ENCODE assay signal across 12 cellular contexts in genomic region chr5:89315194-89315593, GRCh38.
A peak's percentile ranks its signal among the peaks of the same experiment; 100 is the strongest.
DNase-seq lines count a peak whose midpoint lies in the region; ATAC-seq and TF ChIP-seq lines count a peak whose summit lies in the region.
"Had no signal": no experiment of that assay in that cellular context is flagged by ENCODE, and none has a peak within 500 bp of the region (broad histone marks: within the 10 kb centered on the region; RNA-seq: fewer than 3 reads in every experiment).

No MANE protein-coding gene starts in this region.

- H3K36me3 Mint-ChIP-seq in stimulated activated naive CD8-positive, alpha-beta T cell treated with anti-CD3 and anti-CD28 coated beads, Interleukin-15, Interleukin-2, amounts not matched to agents 100 ng/mL and 50 ng/mL, for 24 hours (ENCODE audit: low read depth), result no peaks in the 10 kb centered on the region
- H3K36me3 Mint-ChIP-seq in activated CD4-positive, alpha-beta memory T cell treated with anti-CD3 and anti-CD28 coated beads, Interleukin-2, amount 10 ng/mL, durations not matched to agents 7 days and 5 days (ENCODE audit: low read depth), result no peaks in the 10 kb centered on the region
- H3K36me3 Mint-ChIP-seq: activated naive CD8-positive, alpha-beta T cell had no signal

- TF ChIP-seq CTCF in body of pancreas (IDR thresholded peaks at IDR 0.05), result no peak

- 21 to 38% methylated on average over 6 of the region's 6 CpGs for WGBS in body of pancreas, 2 donors

- H3K4me1 Mint-ChIP-seq in stimulated activated naive CD8-positive, alpha-beta T cell treated with anti-CD3 and anti-CD28 coated beads, Interleukin-15, Interleukin-2, amounts not matched to agents 100 ng/mL and 50 ng/mL, for 24 hours (ENCODE audit: low read depth), result peaks cover 35% of the 10 kb centered on the region
- peaks cover 1% of the 10 kb centered on the region for H3K4me1 Mint-ChIP-seq in activated CD4-positive, alpha-beta memory T cell treated with anti-CD3 and anti-CD28 coated beads, Interleukin-2, amount 10 ng/mL, durations not matched to agents 7 days and 5 days

- H3K4me3 ChIP-seq in body of pancreas, result no peak overlapping the region
- H3K4me3 ChIP-seq in muscle layer of duodenum (ENCODE audit: low read depth in 1 of 2, low read length in 2 of 2), result no peak overlapping the region
- H3K4me3 ChIP-seq: SJSA1 had no signal

- H3K4me3 Mint-ChIP-seq in stimulated activated naive CD8-positive, alpha-beta T cell treated with anti-CD3 and anti-CD28 coated beads, Interleukin-15, Interleukin-2, amounts not matched to agents 100 ng/mL and 50 ng/mL, for 24 hours, result no peak overlapping the region
- no peak overlapping the region for H3K4me3 Mint-ChIP-seq in activated CD4-positive, alpha-beta memory T cell treated with anti-CD3 and anti-CD28 coated beads, Interleukin-2, amount 10 ng/mL, durations not matched to agents 7 days and 5 days
- H3K4me3 Mint-ChIP-seq: activated CD4-positive, alpha-beta T cell treated with anti-CD3 and anti-CD28 coated beads, Interleukin-2, amount 10 ng/mL, durations not matched to agents 7 days and 5 days; activated naive CD8-positive, alpha-beta T cell had no signal

- POLR2A ChIA-PET in activated CD4-positive, alpha-beta memory T cell treated with anti-CD3 and anti-CD28 coated beads, Interleukin-2, amount 10 ng/mL, durations not matched to agents 7 days and 5 days (lab: Charles Lee), result no interaction called here

- TF ChIP-seq POLR2A in body of pancreas (IDR thresholded peaks at IDR 0.05), result no peak

- no peak for ATAC-seq in stimulated activated naive CD8-positive, alpha-beta T cell treated with anti-CD3 and anti-CD28 coated beads, Interleukin-15, Interleukin-2, amounts not matched to agents 100 U/mL and 50 U/mL, for 24 hours
- ATAC-seq in body of pancreas (no peak), HG03280 (IDR thresholded peaks at IDR 0.05; ENCODE audit: unreplicated experiment) (no peak)

- CTCF ChIA-PET in activated CD4-positive, alpha-beta memory T cell treated with anti-CD3 and anti-CD28 coated beads, Interleukin-2, amount 10 ng/mL, durations not matched to agents 7 days and 5 days (lab: Charles Lee), result interaction anchor here (0.7 kb wide), 1 partner anchor 24 kb away, joined by 3 read pairs; no protein-coding TSS in a partner anchor

- H3K4me1 ChIP-seq in body of pancreas, result peaks cover 8% of the 10 kb centered on the region
- H3K4me1 ChIP-seq in muscle layer of duodenum (ENCODE audit: control insufficient read depth in 1 of 2, insufficient read depth in 2 of 2, low read length in 2 of 2), result no peaks in the 10 kb centered on the region

- H3K27me3 Mint-ChIP-seq in stimulated activated naive CD8-positive, alpha-beta T cell treated with anti-CD3 and anti-CD28 coated beads, Interleukin-15, Interleukin-2, amounts not matched to agents 100 ng/mL and 50 ng/mL, for 24 hours, result no peaks in the 10 kb centered on the region
- no peaks in the 10 kb centered on the region for H3K27me3 Mint-ChIP-seq in activated CD4-positive, alpha-beta memory T cell treated with anti-CD3 and anti-CD28 coated beads, Interleukin-2, amount 10 ng/mL, durations not matched to agents 7 days and 5 days
- H3K27me3 Mint-ChIP-seq: activated CD4-positive, alpha-beta T cell treated with anti-CD3 and anti-CD28 coated beads, Interleukin-2, amount 10 ng/mL, durations not matched to agents 7 days and 5 days; activated naive CD8-positive, alpha-beta T cell had no signal

- H3K27me3 ChIP-seq in body of pancreas (no peaks in the 10 kb centered on the region), muscle layer of duodenum (ENCODE audit: low read depth, low read length) (no peaks in the 10 kb centered on the region)
- H3K27me3 ChIP-seq: SJSA1 had no signal

- H3K9me3 ChIP-seq in body of pancreas, result no peaks in the 10 kb centered on the region
- H3K9me3 ChIP-seq in muscle layer of duodenum (ENCODE audit: control insufficient read depth in 1 of 2, low read length in 2 of 2), result no peaks in the 10 kb centered on the region
- H3K9me3 ChIP-seq: SJSA1 had no signal

- H3K27ac ChIP-seq in body of pancreas, result no peak overlapping the region
- peak overlapping the region; percentile 36 for H3K27ac ChIP-seq in muscle layer of duodenum (ENCODE audit: low read length)
- H3K27ac ChIP-seq: SJSA1 had no signal

- DNase-seq in stimulated activated naive CD8-positive, alpha-beta T cell treated with anti-CD3 and anti-CD28 coated beads, Interleukin-15, Interleukin-2, amounts not matched to agents 100 U/mL and 50 U/mL, for 24 hours, result no peak
- peak; percentile 17 to 58 (median 38) for DNase-seq in body of pancreas
- DNase-seq in activated CD4-positive, alpha-beta memory T cell treated with anti-CD3 and anti-CD28 coated beads, Interleukin-2, amount 10 ng/mL, durations not matched to agents 7 days and 5 days, result no peak
- no peak for DNase-seq in OCI-M2 (lab: John Stamatoyannopoulos, UW; ENCODE audit: unreplicated experiment)
- DNase-seq in iPS-NIHi11 (ENCODE audit: low spot score), result no peak
- DNase-seq: activated CD4-positive, alpha-beta T cell treated with anti-CD3 and anti-CD28 coated beads, Interleukin-2, amount 10 ng/mL, durations not matched to agents 7 days and 5 days; NCI-H1436 had no signal

- intact Hi-C loops in body of pancreas (cut with DNase I), result no loop called here

- H3K27ac Mint-ChIP-seq in stimulated activated naive CD8-positive, alpha-beta T cell treated with anti-CD3 and anti-CD28 coated beads, Interleukin-15, Interleukin-2, amounts not matched to agents 100 ng/mL and 50 ng/mL, for 24 hours, result peak overlapping the region; percentile 72
- no peak overlapping the region for H3K27ac Mint-ChIP-seq in activated CD4-positive, alpha-beta memory T cell treated with anti-CD3 and anti-CD28 coated beads, Interleukin-2, amount 10 ng/mL, durations not matched to agents 7 days and 5 days
- H3K27ac Mint-ChIP-seq: activated CD4-positive, alpha-beta T cell treated with anti-CD3 and anti-CD28 coated beads, Interleukin-2, amount 10 ng/mL, durations not matched to agents 7 days and 5 days had no signal

- H3K36me3 ChIP-seq in body of pancreas (replicated peaks in 1 of 2; ENCODE audit: insufficient read depth in 1 of 2, low read depth in 2 of 2) (no peaks in the 10 kb centered on the region), muscle layer of duodenum (ENCODE audit: control insufficient read depth in 1 of 2, insufficient read depth in 2 of 2, low read length in 2 of 2) (no peaks in the 10 kb centered on the region)
- H3K36me3 ChIP-seq: SJSA1 had no signal

- H3K9me3 Mint-ChIP-seq in stimulated activated naive CD8-positive, alpha-beta T cell treated with anti-CD3 and anti-CD28 coated beads, Interleukin-15, Interleukin-2, amounts not matched to agents 100 ng/mL and 50 ng/mL, for 24 hours, result peaks cover 4% of the 10 kb centered on the region
- H3K9me3 Mint-ChIP-seq in activated CD4-positive, alpha-beta memory T cell treated with anti-CD3 and anti-CD28 coated beads, Interleukin-2, amount 10 ng/mL, durations not matched to agents 7 days and 5 days, result peaks cover 2% of the 10 kb centered on the region

Comparison
In these comparisons a context has a peak if more than half of its experiments do, and no peak if none do; other contexts are left out.
1. DNase-seq: peak in body of pancreas (4 of 4); none in stimulated activated naive CD8-positive, alpha-beta T cell treated with anti-CD3 and anti-CD28 coated beads, Interleukin-15, Interleukin-2, amounts not matched to agents 100 U/mL and 50 U/mL, for 24 hours (single experiment), activated CD4-positive, alpha-beta memory T cell treated with anti-CD3 and anti-CD28 coated beads, Interleukin-2, amount 10 ng/mL, durations not matched to agents 7 days and 5 days (single experiment), OCI-M2 (single experiment) and iPS-NIHi11 (single experiment).